Comparison of ENCODE assay signal across 8 cellular contexts in the genomic region with DNA sequence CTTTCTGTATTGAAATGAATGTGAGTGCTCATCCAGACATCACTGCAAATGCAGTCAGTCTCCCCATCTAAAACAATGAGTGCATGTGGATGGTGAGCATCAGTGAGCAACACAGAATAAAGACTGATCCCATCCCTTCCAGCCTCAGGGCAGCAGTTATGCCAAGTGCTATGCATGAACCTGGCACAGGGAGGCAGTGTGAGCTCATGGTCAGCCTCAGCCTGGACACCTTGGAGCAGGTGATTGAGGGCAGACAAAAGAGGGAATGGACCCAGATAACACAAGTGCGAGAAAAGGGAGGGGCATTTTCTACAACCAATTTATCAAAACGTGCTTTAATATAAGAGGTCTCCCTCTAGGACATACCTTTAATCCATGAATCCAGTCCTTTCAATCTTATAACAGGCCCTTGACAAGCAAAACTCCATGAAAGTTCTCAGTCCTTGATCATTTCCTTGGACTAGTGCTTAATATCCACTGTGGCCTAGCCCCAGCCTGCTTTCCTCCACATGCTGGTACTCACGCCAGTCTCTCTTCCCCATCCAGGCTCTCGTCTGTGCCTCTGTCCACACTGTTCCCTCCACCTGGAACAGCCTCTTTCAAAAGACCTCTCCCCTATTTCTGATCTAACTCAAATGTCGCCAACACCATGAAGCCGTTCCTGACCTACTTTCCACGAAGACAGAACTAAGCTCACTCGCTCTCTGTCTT. TPM values are rescaled to one million over a fixed set of nuclear protein-coding genes. Genes with fewer than 3 reads are reported as not detected.
DNase-seq lines count a peak whose midpoint lies in the region; ATAC-seq, FAIRE-seq and TF ChIP-seq lines count a peak whose summit lies in the region.

No MANE protein-coding gene starts in this region.

- TF ChIP-seq CTCF in epithelial cell of proximal tubule (conservative IDR thresholded peaks at IDR 0.05; ENCODE audit: low read depth, low read length) (peak; percentile 91), omental fat pad (IDR thresholded peaks at IDR 0.05) (no peak)

- FAIRE-seq in GM19239 (lab: Jason Lieb, UNC): no peak

- ATAC-seq in omental fat pad (ENCODE audit: low FRiP score) (peak; percentile 87), GM21360 (IDR thresholded peaks at IDR 0.05; ENCODE audit: unreplicated experiment) (no peak), GM21390 (IDR thresholded peaks at IDR 0.05; ENCODE audit: unreplicated experiment) (no peak)

- peak; percentile 10 for DNase-seq in EL
- DNase-seq in NCI-H2227 (lab: John Stamatoyannopoulos, UW; ENCODE audit: unreplicated experiment): peak; percentile 55
- DNase-seq in epithelial cell of proximal tubule (ENCODE audit: low read depth): no peak
- no peak for DNase-seq in omental fat pad (ENCODE audit: low spot score)
- DNase-seq in globus pallidus (ENCODE audit: low spot score): no peak
- no peak for DNase-seq in GM19239 (ENCODE audit: insufficient read length, low spot score)

- H3K4me3 ChIP-seq in epithelial cell of proximal tubule (ENCODE audit: low read depth, low read length): no peak overlapping the region

RNA-seq across cellular contexts. Expression of a gene that starts 50.5 kb away (rescaled TPM):
- not detected in 2 replicates for total RNA-seq in epithelial cell of proximal tubule
- not detected for total RNA-seq in omental fat pad

Comparison
In these comparisons a context has a peak if more than half of its experiments do, and no peak if none do; other contexts are left out.
1. DNase-seq: peak in EL (single experiment) and NCI-H2227 (single experiment); none in epithelial cell of proximal tubule (single experiment), omental fat pad (single experiment), globus pallidus (single experiment) and GM19239 (single experiment).